8 cellular contexts compared by ENCODE assay signal in the genomic region with DNA sequence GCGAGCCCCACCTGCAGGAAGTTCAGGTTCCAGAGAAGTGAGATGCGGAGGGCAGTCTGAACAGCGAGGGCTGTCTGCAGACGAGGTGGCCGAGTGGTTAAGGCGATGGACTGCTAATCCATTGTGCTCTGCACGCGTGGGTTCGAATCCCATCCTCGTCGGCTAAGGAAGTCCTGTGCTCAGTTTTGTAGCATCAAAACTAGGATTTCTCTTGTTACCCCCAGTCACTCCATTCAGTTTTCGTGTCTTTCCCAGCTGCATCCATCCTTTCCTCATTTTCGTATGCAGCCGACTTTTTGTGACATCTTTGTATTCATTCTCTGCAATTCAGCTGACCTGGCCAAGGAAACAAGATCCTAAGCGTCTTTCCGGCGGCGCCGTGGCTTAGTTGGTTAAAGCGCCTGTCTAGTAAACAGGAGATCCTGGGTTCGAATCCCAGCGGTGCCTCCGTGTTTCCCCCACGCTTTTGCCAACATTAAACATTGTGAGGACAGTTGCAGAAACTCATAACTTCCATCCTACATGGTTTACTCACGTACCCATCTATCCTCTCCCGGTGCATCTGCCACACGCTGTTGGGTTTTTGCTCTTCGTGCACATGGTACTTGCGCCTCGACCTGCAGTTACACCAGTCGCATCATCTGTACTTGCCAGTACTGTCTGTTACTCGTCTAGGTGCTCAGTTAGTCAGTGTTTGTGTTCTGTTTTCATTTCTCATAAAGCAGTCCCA. TPM values are rescaled to one million over a fixed set of nuclear protein-coding genes. Genes with fewer than 3 reads are reported as not detected.
DNase-seq lines count a peak whose midpoint lies in the region; ATAC-seq, FAIRE-seq and TF ChIP-seq lines count a peak whose summit lies in the region.

No MANE protein-coding gene starts in this region.

- H3K4me3 ChIP-seq in mesodermal cell (ENCODE audit: extremely low read depth, insufficient read depth, low read length, poor library complexity, severe bottlenecking): peak overlapping the region; percentile 85

- H3K9me3 ChIP-seq in mesodermal cell (ENCODE audit: control insufficient read depth, low read length): no peaks in the 10 kb centered on the region

- peak; percentile 26 for ATAC-seq in GM18867 (IDR thresholded peaks at IDR 0.05; ENCODE audit: unreplicated experiment)

- WGBS in mesodermal cell (ENCODE audit: insufficient coverage in 2 of 2), 2 experiments: 0 to 1% methylated on average over 26 to 31 of the region's 32 CpGs

- TF ChIP-seq CTCF in 22Rv1 (IDR thresholded peaks at IDR 0.05): peak; percentile 2

- peaks cover 17% of the 10 kb centered on the region for H3K4me1 ChIP-seq in mesodermal cell (ENCODE audit: control insufficient read depth, insufficient read depth, low read length, poor library complexity, severe bottlenecking)

- H3K27ac ChIP-seq in 22Rv1 (peak overlapping the region; percentile 96), mesodermal cell (ENCODE audit: low read depth, low read length, severe bottlenecking) (peak overlapping the region; percentile 88)

- peak; percentile 82 for FAIRE-seq in endometrium (lab: Jason Lieb, UNC)

- DNase-seq in HT-29 (ENCODE audit: low spot score): peak; percentile 95
- peak; percentile 89 for DNase-seq in NOMO-1 treated with DMSO at 0.1 percent for 48 hours (lab: John Stamatoyannopoulos, UW; ENCODE audit: unreplicated experiment)
- DNase-seq in activated CD8-positive, alpha-beta memory T cell treated with anti-CD3 and anti-CD28 coated beads for 4 hours (ENCODE audit: low read depth in 2 of 2): peak; percentile 86
- DNase-seq in stimulated activated CD8-positive, alpha-beta memory T cell treated with anti-CD3 and anti-CD28 coated beads, Interleukin-12 subunit alpha, Interleukin-12 subunit beta, amount 100 ng/mL, for 24 hours (ENCODE audit: extremely low read depth): peak; percentile 75

- no peaks in the 10 kb centered on the region for H3K36me3 ChIP-seq in mesodermal cell (ENCODE audit: control insufficient read depth, insufficient read depth, low read length)

RNA-seq across cellular contexts. Expression of a gene that starts 3.0 kb away (rescaled TPM):
- total RNA-seq in HT-29 (2014; rRNA removed; shearing (Covaris generic)): 12.4 and 12.8 TPM in 2 replicates
- polyA plus RNA-seq in mesodermal cell (2013, experiment 1 of 2): 5.8 TPM
- polyA plus RNA-seq in mesodermal cell (2013, experiment 2 of 2): 4.4 TPM

RNA-seq across cellular contexts. Expression of a gene that starts 10.8 kb away (rescaled TPM):
- 12.6 and 14.5 TPM in 2 replicates for total RNA-seq in HT-29 (2014; rRNA removed; shearing (Covaris generic))
- 36.8 TPM for polyA plus RNA-seq in mesodermal cell (2013, experiment 1 of 2)
- polyA plus RNA-seq in mesodermal cell (2013, experiment 2 of 2): 40.6 TPM

RNA-seq across cellular contexts. Expression of a gene that starts 23.4 kb away (rescaled TPM):
- 75.0 and 84.9 TPM in 2 replicates for total RNA-seq in HT-29 (2014; rRNA removed; shearing (Covaris generic))
- polyA plus RNA-seq in mesodermal cell (2013, experiment 1 of 2): 109 TPM
- 103 TPM for polyA plus RNA-seq in mesodermal cell (2013, experiment 2 of 2)

RNA-seq across cellular contexts. Expression of a gene that starts 24.2 kb away (rescaled TPM):
- 4.9 and 5.8 TPM in 2 replicates for total RNA-seq in HT-29 (2014; rRNA removed; shearing (Covaris generic))
- polyA plus RNA-seq in mesodermal cell (2013, experiment 1 of 2): 30.2 TPM
- polyA plus RNA-seq in mesodermal cell (2013, experiment 2 of 2): 27.0 TPM

RNA-seq across cellular contexts. Expression of a gene that starts 34.7 kb away (rescaled TPM):
- 37.1 and 43.5 TPM in 2 replicates for total RNA-seq in HT-29 (2014; rRNA removed; shearing (Covaris generic))
- 34.6 TPM for polyA plus RNA-seq in mesodermal cell (2013, experiment 1 of 2)
- polyA plus RNA-seq in mesodermal cell (2013, experiment 2 of 2): 26.0 TPM

Comparison
In these comparisons a context has a peak if more than half of its experiments do, and no peak if none do; other contexts are left out.
1. Peak in every context shown above with its lines: DNase-seq, ATAC-seq, H3K4me3 ChIP-seq and H3K27ac ChIP-seq.